ENCODE assay signal across 27 cellular contexts in the genomic region with DNA sequence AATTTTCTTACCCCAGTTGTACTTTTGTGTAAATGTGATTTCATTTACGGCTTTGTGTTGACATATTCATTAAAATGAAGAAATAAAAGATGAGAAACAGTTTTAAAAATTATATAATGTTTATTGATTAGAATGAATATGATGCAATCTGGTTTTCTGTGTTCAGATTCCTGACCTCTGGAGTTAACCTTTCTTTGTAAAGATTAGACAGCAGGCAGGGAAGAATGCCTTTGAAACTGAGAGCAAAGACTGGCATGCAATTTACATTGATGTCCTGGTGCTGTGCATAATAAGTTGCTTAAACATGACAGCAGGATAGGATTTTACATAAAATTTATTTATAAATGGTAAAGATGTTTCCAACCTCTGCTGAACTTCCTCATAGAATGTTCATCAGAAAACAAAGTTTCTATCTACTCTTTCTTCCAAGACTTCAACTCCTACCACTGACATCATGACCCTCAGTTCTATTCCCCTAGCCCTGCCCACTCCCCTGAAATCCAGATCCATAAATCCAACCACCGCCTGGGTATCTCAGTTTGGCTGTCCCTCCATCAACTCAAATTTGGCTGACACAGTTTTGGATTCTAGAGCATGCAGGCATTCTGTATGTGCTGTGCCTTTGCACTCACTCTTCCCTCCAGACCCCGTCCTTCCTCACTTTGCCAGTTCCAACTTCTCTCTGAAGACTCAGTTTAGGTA. TPM values are rescaled to one million over a fixed set of nuclear protein-coding genes. Genes with fewer than 3 reads are reported as not detected.
A peak's percentile ranks its signal among the peaks of the same experiment; 100 is the strongest.
DNase-seq lines count a peak whose midpoint lies in the region; ATAC-seq, FAIRE-seq and TF ChIP-seq lines count a peak whose summit lies in the region.
"Had no signal": no experiment of that assay in that cellular context is flagged by ENCODE, and none has a peak within 500 bp of the region (broad histone marks: within the 10 kb centered on the region; RNA-seq: fewer than 3 reads in every experiment).

No MANE protein-coding gene starts in this region.

- no peaks in the 10 kb centered on the region for H3K36me3 ChIP-seq in iPS-20b (ENCODE audit: insufficient read depth, low read depth, low read length)
- H3K36me3 ChIP-seq in parathyroid adenoma (ENCODE audit: control insufficient read depth, insufficient read depth, low read length) = no peaks in the 10 kb centered on the region
- no peaks in the 10 kb centered on the region for H3K36me3 ChIP-seq in CD4-positive, alpha-beta memory T cell (ENCODE audit: insufficient read depth, low read length)
- H3K36me3 ChIP-seq: ascending aorta, heart left ventricle, upper lobe of left lung, WERI-Rb-1 had no signal

- TF ChIP-seq CTCF in A549 (IDR thresholded peaks at IDR 0.05) (no peak), WTC11 (IDR thresholded peaks at IDR 0.05) (no peak), parathyroid adenoma (IDR thresholded peaks at IDR 0.05) (no peak)

- H3K27me3 ChIP-seq in iPS-20b (ENCODE audit: insufficient read depth, low read length) (no peaks in the 10 kb centered on the region), parathyroid adenoma (ENCODE audit: control insufficient read depth, insufficient read depth, low read length) (no peaks in the 10 kb centered on the region)
- no peaks in the 10 kb centered on the region for H3K27me3 ChIP-seq in CD4-positive, alpha-beta memory T cell (ENCODE audit: insufficient read depth, low read length)
- H3K27me3 ChIP-seq: ascending aorta, heart left ventricle, upper lobe of left lung had no signal

- intact Hi-C loops in activated naive CD4-positive, alpha-beta T cell treated with anti-CD3 and anti-CD28 coated beads for 36 hours (cut with micrococcal nuclease) = loop anchor here (2.0 kb wide), 1 partner anchor 62 kb away; the partner anchor contains the start of genes GTF2E1 and RABL3
- intact Hi-C loops in CD4-positive, alpha-beta memory T cell (cut with micrococcal nuclease) = no loop called here

- peaks cover 13% of the 10 kb centered on the region for H3K36me3 Mint-ChIP-seq in WTC11
- H3K36me3 Mint-ChIP-seq in activated naive CD4-positive, alpha-beta T cell treated with anti-CD3 and anti-CD28 coated beads for 36 hours (ENCODE audit: low read depth) = peaks cover 4% of the 10 kb centered on the region
- H3K36me3 Mint-ChIP-seq in CD4-positive, alpha-beta memory T cell = peaks cover 0 to 10% of the 10 kb centered on the region in 2 donors

- CTCF ChIA-PET in A549 (lab: Yijun Ruan, JAX) = no interaction called here
- CTCF ChIA-PET in WTC11 (lab: Charles Lee) = no interaction called here
- CTCF ChIA-PET in activated naive CD4-positive, alpha-beta T cell treated with anti-CD3 and anti-CD28 coated beads for 36 hours (lab: Charles Lee) = no interaction called here
- CTCF ChIA-PET in CD4-positive, alpha-beta memory T cell (lab: Charles Lee; ENCODE audit: partially characterized antibody) = no interaction called here

- FAIRE-seq in A549 (lab: Jason Lieb, UNC) (no peak), GM12891 (lab: Jason Lieb, UNC) (no peak)

- H3K9me3 Mint-ChIP-seq in WTC11 = peaks cover 13% of the 10 kb centered on the region
- peaks cover 9% of the 10 kb centered on the region for H3K9me3 Mint-ChIP-seq in activated naive CD4-positive, alpha-beta T cell treated with anti-CD3 and anti-CD28 coated beads for 36 hours
- H3K9me3 Mint-ChIP-seq in CD4-positive, alpha-beta memory T cell = peaks cover 0 to 17% (median 12%) of the 10 kb centered on the region in 8 donors

- no peak for TF ChIP-seq EP300 in A549 (IDR thresholded peaks at IDR 0.05)

- 75% methylated on average over 3 of the region's 3 CpGs for WGBS in A549 (ENCODE audit: missing lambda C conversion rate)

- POLR2A ChIA-PET in A549 (lab: Yijun Ruan, JAX) = no interaction called here
- POLR2A ChIA-PET in WTC11 (lab: Charles Lee) = no interaction called here
- POLR2A ChIA-PET in CD4-positive, alpha-beta memory T cell (lab: Charles Lee; ENCODE audit: partially characterized antibody) = no interaction called here

- H3K27ac ChIP-seq in A549 (peak overlapping the region; percentile 94 to 95), iPS-20b (ENCODE audit: low read length) (peak overlapping the region; percentile 44), parathyroid adenoma (no peak overlapping the region)
- no peak overlapping the region for H3K27ac ChIP-seq in CD4-positive, alpha-beta memory T cell (ENCODE audit: low read depth, low read length)
- H3K27ac ChIP-seq: ascending aorta, heart left ventricle, upper lobe of left lung, WERI-Rb-1 had no signal

- H3K79me2 ChIP-seq in parathyroid adenoma = no peaks in the 10 kb centered on the region

- peak overlapping the region; percentile 52; the same call in 1 of the 2 replicates for H3K9ac ChIP-seq in iPS-20b (ENCODE audit: low read depth, low read length)
- H3K9ac ChIP-seq in parathyroid adenoma = no peak overlapping the region
- H3K9ac ChIP-seq: SK-N-SH had no signal

- H3K4me2 ChIP-seq in A549 (peak overlapping the region; percentile 70), parathyroid adenoma (ENCODE audit: low read length) (peak overlapping the region; percentile 18)
- H3K4me2 ChIP-seq: SK-N-SH had no signal

- H3K4me3 ChIP-seq in A549 (peak overlapping the region; percentile 50), iPS-20b (ENCODE audit: low read length) (0 out of 2 replicates have a peak overlapping the region, but pooled peaks have one; percentile 17), parathyroid adenoma (ENCODE audit: low read depth, low read length) (no peak overlapping the region)
- no peak overlapping the region for H3K4me3 ChIP-seq in CD4-positive, alpha-beta memory T cell (ENCODE audit: low read length in 2 of 2)
- H3K4me3 ChIP-seq: ascending aorta, heart left ventricle, upper lobe of left lung had no signal

- H3K4me1 ChIP-seq in A549 (peaks cover 66% of the 10 kb centered on the region), iPS-20b (ENCODE audit: insufficient read depth, low read length) (peaks cover 46% of the 10 kb centered on the region; the same call in 1 of the 2 replicates), parathyroid adenoma (peaks cover 12% of the 10 kb centered on the region)
- H3K4me1 ChIP-seq in CD4-positive, alpha-beta memory T cell (ENCODE audit: insufficient read depth, low read length) = peaks cover 8% of the 10 kb centered on the region

- H3K4me3 Mint-ChIP-seq in WTC11 = no peak overlapping the region
- H3K4me3 Mint-ChIP-seq in activated naive CD4-positive, alpha-beta T cell treated with anti-CD3 and anti-CD28 coated beads for 36 hours = no peak overlapping the region
- no peak overlapping the region for H3K4me3 Mint-ChIP-seq in CD4-positive, alpha-beta memory T cell
- H3K4me3 Mint-ChIP-seq: activated naive CD8-positive, alpha-beta T cell; CD8-positive, alpha-beta memory T cell; naive thymus-derived CD8-positive, alpha-beta T cell had no signal

- no peak for ATAC-seq in A549
- ATAC-seq in WTC11 = no peak
- ATAC-seq: heart left ventricle; naive thymus-derived CD8-positive, alpha-beta T cell had no signal

- H3K27me3 Mint-ChIP-seq in WTC11 (ENCODE audit: low read depth) = no peaks in the 10 kb centered on the region
- H3K27me3 Mint-ChIP-seq in activated naive CD4-positive, alpha-beta T cell treated with anti-CD3 and anti-CD28 coated beads for 36 hours (ENCODE audit: low read depth) = no peaks in the 10 kb centered on the region
- H3K27me3 Mint-ChIP-seq in CD4-positive, alpha-beta memory T cell = peaks cover 4% of the 10 kb centered on the region in 2 donors

- H2AFZ ChIP-seq in parathyroid adenoma = no peak overlapping the region

- H3K27ac Mint-ChIP-seq in WTC11 = peak overlapping the region; percentile 70
- no peak overlapping the region for H3K27ac Mint-ChIP-seq in activated naive CD4-positive, alpha-beta T cell treated with anti-CD3 and anti-CD28 coated beads for 36 hours
- H3K27ac Mint-ChIP-seq in CD4-positive, alpha-beta memory T cell = no peak overlapping the region
- H3K27ac Mint-ChIP-seq: activated naive CD8-positive, alpha-beta T cell; activated T-helper 2 cell treated with anti-CD3 and anti-CD28 coated beads, Interferon-gamma antibody, Interleukin-2, Interleukin-4, amounts not matched to agents 10 μg/mL and 5 μg/mL and 100 μg/mL, durations not matched to agents 14 hours and 24 hours and 36 hours; CD8-positive, alpha-beta memory T cell had no signal

- TF ChIP-seq RAD21 in A549 (conservative IDR thresholded peaks at IDR 0.05 in 1 of 2, IDR thresholded peaks at IDR 0.05 in 1 of 2) = no peak

- DNase-seq in A549 (ENCODE audit: low read depth in 1 of 2, low spot score in 1 of 2) (no peak), WTC11 (ENCODE audit: low spot score) (no peak), GM12891 (ENCODE audit: insufficient read length, low spot score) (no peak), KG1 (lab: John Stamatoyannopoulos, UW) (no peak)
- no peak for DNase-seq in activated naive CD4-positive, alpha-beta T cell treated with anti-CD3 and anti-CD28 coated beads for 36 hours
- DNase-seq in CD4-positive, alpha-beta memory T cell = no peak
- DNase-seq: activated CD4-positive, alpha-beta T cell treated with anti-CD3 and anti-CD28 coated beads, Interleukin-2, amount 50 U/mL, for 1 hour; activated CD8-positive, alpha-beta memory T cell treated with anti-CD3 and anti-CD28 coated beads, Interleukin-2, amount 50 U/mL, for 4 hours; CD8-positive, alpha-beta memory T cell; central memory CD4-positive, alpha-beta T cell; dermis blood vessel endothelial cell; heart left ventricle; naive thymus-derived CD8-positive, alpha-beta T cell; NCI-H1048; NCI-H187; NCI-H2227 treated with DMSO at 0.1 percent for 48 hours; NCI-H748 treated with DMSO at 0.1 percent for 48 hours; SK-N-SH; upper lobe of left lung; WERI-Rb-1 had no signal

- H3K9me3 ChIP-seq in A549 = peaks cover 2% of the 10 kb centered on the region; the same call in 1 of the 3 replicates
- H3K9me3 ChIP-seq in iPS-20b (ENCODE audit: insufficient read depth, low read depth, low read length) = no peaks in the 10 kb centered on the region
- H3K9me3 ChIP-seq in parathyroid adenoma (ENCODE audit: control insufficient read depth, low read length) = no peaks in the 10 kb centered on the region
- H3K9me3 ChIP-seq in CD4-positive, alpha-beta memory T cell (ENCODE audit: control insufficient read depth in 1 of 2, low read length in 2 of 2) = no peaks in the 10 kb centered on the region
- H3K9me3 ChIP-seq: ascending aorta, heart left ventricle, SK-N-SH, upper lobe of left lung had no signal

- H3K4me1 Mint-ChIP-seq in WTC11 = peaks cover 73% of the 10 kb centered on the region
- peaks cover 6% of the 10 kb centered on the region for H3K4me1 Mint-ChIP-seq in activated naive CD4-positive, alpha-beta T cell treated with anti-CD3 and anti-CD28 coated beads for 36 hours (ENCODE audit: low read depth)
- peaks cover 0 to 5% (median 4%) of the 10 kb centered on the region in 4 donors for H3K4me1 Mint-ChIP-seq in CD4-positive, alpha-beta memory T cell

- TF ChIP-seq POLR2A in A549 (IDR thresholded peaks at IDR 0.05; ENCODE audit: low read length) = no peak
- no peak for TF ChIP-seq POLR2A in GM12891 (IDR thresholded peaks at IDR 0.05; ENCODE audit: low read depth, low read length)

RNA-seq across cellular contexts. Expression of gene HGD, which starts 1.7 kb away (rescaled TPM):
- polyA plus RNA-seq in A549 (2011; rRNA removed) (101 and 141 TPM in 2 replicates), A549 (2017; fragmentation: RNase III; extraction: RNeasy Plus Mini Kit Qiagen cat#74134 plus additional on column Dnase treatment) (35.1 to 48.8 TPM (median 46.1 TPM) in 3 replicates)
- polyA plus RNA-seq in A549 (2012; cell fraction: cytosol; rRNA removed) = 19.8 and 26.4 TPM in 2 replicates
- polyA plus RNA-seq in A549 (2012; cell fraction: nucleus; rRNA removed) = 21.9 and 30.8 TPM in 2 replicates
- 62.5 and 91.7 TPM in 2 replicates for polyA minus RNA-seq in A549 (2011; rRNA and poly(A)+ RNA removed)
- 0.39 to 1.5 TPM (median 0.44 TPM) in 3 replicates for total RNA-seq in WTC11 (2021)
- not detected for total RNA-seq in activated naive CD4-positive, alpha-beta T cell treated with anti-CD3 and anti-CD28 coated beads for 36 hours
- 0.09 TPM for polyA plus RNA-seq in GM12891 (2012; ENCODE audit: low read depth, missing spikeins)
- total RNA-seq in CD4-positive, alpha-beta memory T cell = 1 to 10 TPM; 2.6 to 3.0 TPM
- polyA plus RNA-seq in CD4-positive, alpha-beta memory T cell = not detected
- total RNA-seq: A172, G401 had no signal
- polyA plus RNA-seq: CD8-positive, alpha-beta memory T cell; heart left ventricle; naive thymus-derived CD8-positive, alpha-beta T cell; SK-N-SH had no signal

Comparison
In these comparisons a context has a peak if more than half of its experiments do, and no peak if none do; other contexts are left out.
1. H3K27ac ChIP-seq: peak in A549 (2 of 2) and iPS-20b (single experiment); none in parathyroid adenoma (single experiment) and CD4-positive, alpha-beta memory T cell (single experiment).
2. H3K4me3 ChIP-seq: peak in A549 (single experiment) and iPS-20b (single experiment); none in parathyroid adenoma (single experiment) and CD4-positive, alpha-beta memory T cell (0 of 2).